In genomic region chrX:44223150-44223549, GRCh38 we compare ENCODE assay signal across 13 cellular contexts.
DNase-seq lines count a peak whose midpoint lies in the region; TF ChIP-seq lines count a peak whose summit lies in the region.
"Had no signal": no experiment of that assay in that cellular context is flagged by ENCODE, and none has a peak within 500 bp of the region (broad histone marks: within the 10 kb centered on the region; RNA-seq: fewer than 3 reads in every experiment).

No MANE protein-coding gene starts in this region.

- no TSS peak for BruUV-seq in Calu3 (replicated peaks; lab: Mats Ljungman, UMichigan)

- TF ChIP-seq CTCF in Calu3 (IDR thresholded peaks at IDR 0.05; ENCODE audit: unreplicated experiment) = no peak
- TF ChIP-seq CTCF in choroid plexus epithelial cell (conservative IDR thresholded peaks at IDR 0.05; ENCODE audit: low read depth, low read length) = no peak
- TF ChIP-seq CTCF in MM.1S (IDR thresholded peaks at IDR 0.05; ENCODE audit: low read length) = no peak

- peak overlapping the region; percentile 82 for H3K27ac Mint-ChIP-seq in Calu3 (ENCODE audit: unreplicated experiment)
- H3K27ac Mint-ChIP-seq: CD4-positive, CD25-positive, alpha-beta regulatory T cell had no signal

- H3K9me3 Mint-ChIP-seq in Calu3 (ENCODE audit: low read depth, unreplicated experiment) = no peaks in the 10 kb centered on the region

- DNase-seq in Calu3 = peak; percentile 61
- DNase-seq in NCI-H226 = peak; percentile 29
- peak; percentile 44 for DNase-seq in choroid plexus epithelial cell (ENCODE audit: low read depth)
- DNase-seq in myocyte (ENCODE audit: low read depth) = peak; percentile 66
- DNase-seq in MM.1S = no peak
- no peak for DNase-seq in activated effector memory CD4-positive, alpha-beta T cell treated with anti-CD3 and anti-CD28 coated beads, Interleukin-2, amount 50 U/mL, for 16 hours
- DNase-seq in activated CD4-positive, alpha-beta T cell treated with anti-CD3 and anti-CD28 coated beads, Interleukin-2, amount 50 U/mL, for 4 hours = no peak
- DNase-seq in NCI-H2171 treated with DMSO at 0.1 percent for 48 hours (lab: John Stamatoyannopoulos, UW) = no peak
- DNase-seq: CD4-positive, CD25-positive, alpha-beta regulatory T cell; lower lobe of right lung; NCI-H2081 treated with DMSO at 0.1 percent for 48 hours; psoas muscle had no signal

- H3K4me3 Mint-ChIP-seq in Calu3 (ENCODE audit: low read depth, unreplicated experiment) = peak overlapping the region; percentile 9
- H3K4me3 Mint-ChIP-seq: CD4-positive, CD25-positive, alpha-beta regulatory T cell had no signal

- H3K36me3 ChIP-seq in MM.1S (replicated peaks; ENCODE audit: insufficient read depth, low read length) = no peaks in the 10 kb centered on the region
- H3K36me3 ChIP-seq: lower lobe of right lung, thoracic aorta had no signal

- no peaks in the 10 kb centered on the region for H3K27me3 ChIP-seq in MM.1S (replicated peaks; ENCODE audit: insufficient read depth, low read length)

- no peaks in the 10 kb centered on the region for H3K79me2 ChIP-seq in MM.1S (ENCODE audit: low read length)

- H4K20me1 ChIP-seq in MM.1S (ENCODE audit: insufficient read depth, low read length) = no peaks in the 10 kb centered on the region

- H3K4me2 ChIP-seq in MM.1S (ENCODE audit: low read depth, low read length) = no peak overlapping the region

- H3K4me3 ChIP-seq in choroid plexus epithelial cell (ENCODE audit: low read depth, low read length) (no peak overlapping the region), MM.1S (ENCODE audit: low read length) (no peak overlapping the region)
- H3K4me3 ChIP-seq: lower lobe of right lung, psoas muscle, thoracic aorta had no signal

- no peaks in the 10 kb centered on the region for H3F3A ChIP-seq in MM.1S (ENCODE audit: insufficient read depth, low read length)

- peaks cover 6% of the 10 kb centered on the region for H3K36me3 Mint-ChIP-seq in Calu3 (ENCODE audit: insufficient read depth, unreplicated experiment)
- H3K36me3 Mint-ChIP-seq: CD4-positive, CD25-positive, alpha-beta regulatory T cell had no signal

- H3K27me3 Mint-ChIP-seq in Calu3 (ENCODE audit: unreplicated experiment) = no peaks in the 10 kb centered on the region

- peaks cover 36% of the 10 kb centered on the region for H3K4me1 Mint-ChIP-seq in Calu3 (ENCODE audit: low read depth, unreplicated experiment)
- H3K4me1 Mint-ChIP-seq: CD4-positive, CD25-positive, alpha-beta regulatory T cell had no signal

- no peak overlapping the region for H3K27ac ChIP-seq in MM.1S (ENCODE audit: low read length)
- H3K27ac ChIP-seq: lower lobe of right lung, psoas muscle, thoracic aorta had no signal

- no peaks in the 10 kb centered on the region for H3K4me1 ChIP-seq in MM.1S (ENCODE audit: low read length)
- H3K4me1 ChIP-seq: lower lobe of right lung, psoas muscle had no signal

- no peak overlapping the region for H2AFZ ChIP-seq in MM.1S (ENCODE audit: low read length)

- H3K9me3 ChIP-seq in MM.1S (replicated peaks; ENCODE audit: insufficient read depth, low read length) = no peaks in the 10 kb centered on the region
- H3K9me3 ChIP-seq: lower lobe of right lung, psoas muscle, thoracic aorta had no signal

- CTCF ChIA-PET in Calu3 (lab: Charles Lee) = interaction anchor here (0.6 to 1.5 kb wide), 5 partner anchors 15 to 744 kb away, joined by 3 to 5 read pairs (median 3); no protein-coding TSS in a partner anchor

- intact Hi-C loops in Calu3 (cut with micrococcal nuclease; ENCODE audit: unreplicated experiment) = no loop called here

- no peak overlapping the region for H3K9ac ChIP-seq in MM.1S (ENCODE audit: low read length)

- no peaks in the 10 kb centered on the region for H3K9me2 ChIP-seq in MM.1S (replicated peaks; ENCODE audit: insufficient read depth, low read length)

Comparison
In these comparisons a context has a peak if more than half of its experiments do, and no peak if none do; other contexts are left out.
1. DNase-seq: peak in Calu3 (single experiment), NCI-H226 (single experiment), choroid plexus epithelial cell (single experiment) and myocyte (single experiment); none in MM.1S (single experiment), activated effector memory CD4-positive, alpha-beta T cell treated with anti-CD3 and anti-CD28 coated beads, Interleukin-2, amount 50 U/mL, for 16 hours (single experiment), activated CD4-positive, alpha-beta T cell treated with anti-CD3 and anti-CD28 coated beads, Interleukin-2, amount 50 U/mL, for 4 hours (0 of 2) and NCI-H2171 treated with DMSO at 0.1 percent for 48 hours (single experiment).